ENCODE assay signal across 11 cellular contexts in the genomic region with DNA sequence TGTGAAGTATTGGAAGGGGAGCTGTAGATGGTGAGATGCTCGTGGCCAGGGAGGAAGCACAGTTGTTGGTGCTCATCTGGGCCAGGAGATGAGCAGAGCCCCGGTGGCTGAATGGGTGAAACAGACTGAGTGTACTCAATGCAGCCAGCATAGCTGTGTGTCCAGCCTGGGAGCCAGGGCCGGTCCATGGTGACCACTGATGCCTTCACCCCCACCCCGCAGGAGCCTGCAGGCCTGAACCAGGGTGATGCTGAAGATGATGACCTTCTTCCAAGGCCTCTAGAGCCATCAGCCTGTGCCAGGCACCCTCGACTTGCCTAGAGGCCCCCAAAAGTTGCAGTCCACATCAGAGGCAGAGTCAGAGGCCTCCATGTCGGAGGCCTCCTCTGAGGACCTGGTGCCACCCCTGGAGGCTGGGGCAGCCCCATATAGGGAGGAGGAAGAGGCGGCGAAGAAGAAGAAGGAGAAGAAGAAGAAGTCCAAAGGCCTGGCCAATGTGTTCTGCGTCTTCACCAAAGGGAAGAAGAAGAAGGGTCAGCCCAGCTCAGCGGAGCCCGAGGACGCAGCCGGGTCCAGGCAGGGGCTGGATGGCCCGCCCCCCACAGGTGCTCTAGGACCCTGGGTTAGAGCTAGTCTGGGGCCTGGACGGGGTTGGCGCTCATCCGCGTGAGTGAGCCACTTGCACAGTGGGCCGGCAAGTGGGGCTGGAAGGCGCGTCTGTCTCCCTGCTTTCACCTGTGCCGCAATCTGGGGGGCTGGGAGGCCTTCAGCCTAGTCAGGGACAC. TPM values are rescaled to one million over a fixed set of nuclear protein-coding genes. Genes with fewer than 3 reads are reported as not detected.
DNase-seq lines count a peak whose midpoint lies in the region; ATAC-seq and TF ChIP-seq lines count a peak whose summit lies in the region.
"Had no signal": no experiment of that assay in that cellular context is flagged by ENCODE, and none has a peak within 500 bp of the region (broad histone marks: within the 10 kb centered on the region; RNA-seq: fewer than 3 reads in every experiment).

No MANE protein-coding gene starts in this region.

- DNase-seq in PC-3 (no peak), esophagus muscularis mucosa (ENCODE audit: extremely low spot score) (no peak), transverse colon (peak; percentile 6), COR-L47 (lab: John Stamatoyannopoulos, UW) (no peak), NCI-H146 (lab: John Stamatoyannopoulos, UW) (no peak)
- no peak for DNase-seq in activated CD4-positive, alpha-beta T cell treated with anti-CD3 and anti-CD28 coated beads for 48 hours
- DNase-seq: DND-41, T1000 had no signal

- H3K36me3 ChIP-seq in PC-3 (ENCODE audit: low read depth, low read length) = peaks cover 3% of the 10 kb centered on the region; the same call in 1 of the 2 replicates
- peaks cover 0 to 29% (median 20%) of the 10 kb centered on the region in 4 donors for H3K36me3 ChIP-seq in esophagus muscularis mucosa
- H3K36me3 ChIP-seq in muscle layer of duodenum (ENCODE audit: control insufficient read depth in 1 of 2, insufficient read depth in 2 of 2, low read length in 2 of 2) = peaks cover 0 to 15% of the 10 kb centered on the region in 2 donors
- H3K36me3 ChIP-seq in transverse colon = no peaks in the 10 kb centered on the region

- H3K9ac ChIP-seq in PC-3 (ENCODE audit: low read length) = no peak overlapping the region

- 0 out of 2 replicates have a peak, but pooled peaks cover 6% of the 10 kb centered on the region for H4K20me1 ChIP-seq in PC-3 (ENCODE audit: low read length)

- H2AFZ ChIP-seq in PC-3 (ENCODE audit: low read length) = no peak overlapping the region

- ATAC-seq in PC-3 (no peak), HG03378 (IDR thresholded peaks at IDR 0.05; ENCODE audit: unreplicated experiment) (no peak)

- peaks cover 44% of the 10 kb centered on the region for H3K79me2 ChIP-seq in PC-3 (ENCODE audit: low read length)

- CTCF ChIA-PET in PC-3 (lab: Charles Lee) = interaction anchor here (0.6 to 1.9 kb wide), 3 partner anchors 11 to 22 kb away, joined by 3 to 8 read pairs (median 4); no protein-coding TSS in a partner anchor

- TF ChIP-seq CTCF in PC-3 (conservative IDR thresholded peaks at IDR 0.05; ENCODE audit: low read depth, low read length) (no peak), esophagus muscularis mucosa (IDR thresholded peaks at IDR 0.05) (no peak), transverse colon (IDR thresholded peaks at IDR 0.05) (no peak)

- H3K27ac ChIP-seq in PC-3 (ENCODE audit: low read length) (no peak overlapping the region), esophagus muscularis mucosa (replicated peaks in 1 of 4) (peak overlapping the region; percentile 26 to 63 (median 56)), muscle layer of duodenum (ENCODE audit: low read length) (no peak overlapping the region), transverse colon (peak overlapping the region in 2 of 4 donors; percentile 21 to 23)

- H3K4me1 ChIP-seq in PC-3 (ENCODE audit: insufficient read depth, low read length) (peaks cover 72% of the 10 kb centered on the region), esophagus muscularis mucosa (peaks cover 77 to 98% (median 94%) of the 10 kb centered on the region in 4 donors), muscle layer of duodenum (ENCODE audit: control insufficient read depth in 1 of 2, insufficient read depth in 2 of 2, low read length in 2 of 2) (peaks cover 8 to 67% of the 10 kb centered on the region in 2 donors), transverse colon (peaks cover 17 to 82% (median 43%) of the 10 kb centered on the region in 4 donors)

- TF ChIP-seq EP300 in esophagus muscularis mucosa (IDR thresholded peaks at IDR 0.05) (no peak), transverse colon (IDR thresholded peaks at IDR 0.05; ENCODE audit: low read depth) (no peak)

- BruUV-seq in PC-3 (replicated peaks; lab: Mats Ljungman, UMichigan) = no TSS peak

- no peaks in the 10 kb centered on the region for H3K9me2 ChIP-seq in PC-3 (replicated peaks; ENCODE audit: low read length)

- intact Hi-C loops in PC-3 (cut with micrococcal nuclease) (loop anchor here (5.0 kb wide), 1 partner anchor 166 kb away; no protein-coding TSS in a partner anchor), esophagus muscularis mucosa (cut with DNase I) (no loop called here), transverse colon (cut with DNase I; ENCODE audit: low total_unique reads) (no loop called here)

- H3K27me3 ChIP-seq in PC-3 (ENCODE audit: low read length) (no peaks in the 10 kb centered on the region), esophagus muscularis mucosa (peaks cover 0 to 36% (median 6%) of the 10 kb centered on the region in 4 donors), muscle layer of duodenum (ENCODE audit: low read depth, low read length) (no peaks in the 10 kb centered on the region), transverse colon (peaks cover 52% of the 10 kb centered on the region)

- H3K9me3 ChIP-seq in PC-3 (ENCODE audit: low read length) = no peaks in the 10 kb centered on the region
- no peaks in the 10 kb centered on the region for H3K9me3 ChIP-seq in esophagus muscularis mucosa
- H3K9me3 ChIP-seq in muscle layer of duodenum (ENCODE audit: control insufficient read depth in 1 of 2, low read length in 2 of 2) = no peaks in the 10 kb centered on the region
- no peaks in the 10 kb centered on the region for H3K9me3 ChIP-seq in transverse colon

- POLR2A ChIA-PET in PC-3 (lab: Charles Lee; ENCODE audit: unreplicated experiment) = interaction anchor here (0.7 kb wide), 1 partner anchor 208 kb away, joined by 4 read pairs; the partner anchor contains the start of gene EIF5

- H3F3A ChIP-seq in PC-3 (ENCODE audit: low read length, unreplicated experiment) = peaks cover 3% of the 10 kb centered on the region

- 77% methylated on average over 12 of the region's 22 CpGs for WGBS in esophagus muscularis mucosa
- 66% methylated on average over 22 of the region's 22 CpGs; no CpG with 5 or more reads in 1 of the 2 donors for WGBS in transverse colon (ENCODE audit: low coverage in 1 of 2), 2 donors

- TF ChIP-seq POLR2A in esophagus muscularis mucosa (IDR thresholded peaks at IDR 0.05; ENCODE audit: low read depth) (no peak), transverse colon (IDR thresholded peaks at IDR 0.05) (no peak)

- in situ Hi-C loops in transverse colon (cut with MboI; ENCODE audit: low pct_ligation_motif_present in 1 of 4, low pct_unique_long_range_greater_than_20kb in 1 of 4, low sequenced_read_pairs in 3 of 4) = no loop called here

- H3K4me3 ChIP-seq in PC-3 (ENCODE audit: low read length) (peak overlapping the region; percentile 47; the same call in 1 of the 2 replicates), esophagus muscularis mucosa (peak overlapping the region; percentile 46 to 57 (median 48)), muscle layer of duodenum (ENCODE audit: low read depth in 1 of 2, low read length in 2 of 2) (peak overlapping the region; percentile 26 to 54), transverse colon (peak overlapping the region in 2 of 4 donors; percentile 25 to 27)

- H3K4me2 ChIP-seq in PC-3 (ENCODE audit: low read length) = peak overlapping the region; percentile 88

RNA-seq across cellular contexts. Expression of gene TNFAIP2, which starts 3.0 kb away (rescaled TPM):
- total RNA-seq in PC-3 (2014; rRNA removed) (80.7 and 87.3 TPM in 2 replicates), esophagus muscularis mucosa (100 to 1,000 TPM in 1 of 4 donors, 10 to 100 TPM in 3; 29.0 to 104 (median 74.0) TPM), transverse colon (10 to 100 TPM; 25.1 to 76.3 (median 52.7) TPM)

RNA-seq across cellular contexts. Expression of gene EXOC3L4, which starts 31.8 kb away (rescaled TPM):
- total RNA-seq in PC-3 (2014; rRNA removed) = 1.4 and 2.0 TPM in 2 replicates
- 1 to 10 TPM in 3 of 4 donors, under 1 TPM in 1; 0.42 to 2.0 (median 1.2) TPM for total RNA-seq in esophagus muscularis mucosa
- 10 to 100 TPM; 15.2 to 49.0 (median 30.3) TPM for total RNA-seq in transverse colon

RNA-seq across cellular contexts. Expression of gene LBHD2, which starts 42.3 kb away (rescaled TPM):
- total RNA-seq in PC-3 (2014; rRNA removed) = not detected in 2 replicates
- total RNA-seq in esophagus muscularis mucosa = not detected
- not detected for total RNA-seq in transverse colon
- total RNA-seq: LHCN-M2 had no signal

Comparison
In these comparisons a context has a peak if more than half of its experiments do, and no peak if none do; other contexts are left out.
1. H3K27ac ChIP-seq: peak in esophagus muscularis mucosa (4 of 4); none in PC-3 (single experiment) and muscle layer of duodenum (single experiment).